Comparison of ENCODE assay signal across 33 cellular contexts in the genomic region with DNA sequence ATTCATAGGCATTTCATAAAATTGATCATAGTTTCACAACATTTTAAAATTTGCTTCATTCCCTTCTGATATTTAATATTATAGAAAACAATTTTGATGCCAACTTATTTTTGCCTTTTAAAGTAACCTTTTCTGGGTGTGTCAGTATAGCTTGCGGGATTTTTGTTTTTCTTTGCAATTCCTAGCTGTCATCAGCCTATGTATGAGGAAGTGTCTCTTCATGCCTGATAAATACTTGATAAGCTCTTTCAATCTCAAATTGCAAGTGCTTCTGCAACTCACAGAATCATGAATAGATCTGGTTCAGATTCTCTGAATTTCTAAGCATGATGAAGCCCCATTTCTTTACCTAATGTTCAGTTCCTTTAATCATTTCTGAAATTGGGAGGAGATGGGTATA.
"Had no signal": no experiment of that assay in that cellular context is flagged by ENCODE, and none has a peak within 500 bp of the region (broad histone marks: within the 10 kb centered on the region; RNA-seq: fewer than 3 reads in every experiment).

No MANE protein-coding gene starts in this region.

- H3K36me3 Mint-ChIP-seq: activated CD4-positive, alpha-beta memory T cell treated with anti-CD3 and anti-CD28 coated beads for 36 hours; activated CD8-positive, alpha-beta memory T cell treated with anti-CD3 and anti-CD28 coated beads, Interleukin-2, amount 10 ng/mL, durations not matched to agents 7 days and 5 days; activated naive CD4-positive, alpha-beta T cell treated with anti-CD3 and anti-CD28 coated beads, Interleukin-2, amount 10 ng/mL, durations not matched to agents 7 days and 5 days; activated naive CD4-positive, alpha-beta T cell treated with anti-CD3 and anti-CD28 coated beads, Interleukin-2, amount 50 U/mL, for 72 hours had no signal

- H3K4me3 Mint-ChIP-seq: activated CD4-positive, alpha-beta memory T cell treated with anti-CD3 and anti-CD28 coated beads for 36 hours; activated CD4-positive, alpha-beta T cell treated with anti-CD3 and anti-CD28 coated beads for 36 hours; activated CD4-positive, alpha-beta T cell treated with anti-CD3 and anti-CD28 coated beads, Interleukin-2, amount 10 ng/mL, durations not matched to agents 24 days and 14 days; activated CD8-positive, alpha-beta memory T cell treated with anti-CD3 and anti-CD28 coated beads, Interleukin-2, amount 10 ng/mL, durations not matched to agents 7 days and 5 days; activated CD8-positive, alpha-beta T cell treated with anti-CD3 and anti-CD28 coated beads, Interleukin-2, amount 10 ng/mL, durations not matched to agents 7 days and 5 days; activated naive CD4-positive, alpha-beta T cell treated with anti-CD3 and anti-CD28 coated beads, Interleukin-2, amount 10 ng/mL, durations not matched to agents 7 days and 5 days; activated T-helper 1 cell treated with anti-CD3 and anti-CD28 coated beads, Interleukin-12 subunit alpha, Interleukin-12 subunit beta, Interleukin-2, Interleukin-4 antibody, amounts not matched to agents 30 ng/mL and 10 ng/mL and 1 ng/mL, durations not matched to agents 14 hours and 24 hours and 36 hours; dendritic cell treated with granulocyte-macrophage colony-stimulating factor and Interleukin-4, amounts not matched to agents 40 ng/mL and 50 ng/mL, for 4 days; effector memory CD8-positive, alpha-beta T cell had no signal

- H3K27ac Mint-ChIP-seq: activated CD4-positive, alpha-beta memory T cell treated with anti-CD3 and anti-CD28 coated beads for 36 hours; activated CD4-positive, alpha-beta T cell treated with anti-CD3 and anti-CD28 coated beads for 36 hours; activated CD4-positive, alpha-beta T cell treated with anti-CD3 and anti-CD28 coated beads, Interleukin-2, amount 10 ng/mL, durations not matched to agents 24 days and 14 days; activated CD8-positive, alpha-beta memory T cell treated with anti-CD3 and anti-CD28 coated beads, Interleukin-2, amount 10 ng/mL, durations not matched to agents 7 days and 5 days; activated CD8-positive, alpha-beta T cell treated with anti-CD3 and anti-CD28 coated beads, Interleukin-2, amount 10 ng/mL, durations not matched to agents 7 days and 5 days; activated naive CD4-positive, alpha-beta T cell treated with anti-CD3 and anti-CD28 coated beads, Interleukin-2, amount 10 ng/mL, durations not matched to agents 7 days and 5 days; activated naive CD4-positive, alpha-beta T cell treated with anti-CD3 and anti-CD28 coated beads, Interleukin-2, amount 50 U/mL, for 72 hours; activated T-helper 1 cell treated with anti-CD3 and anti-CD28 coated beads, Interleukin-12 subunit alpha, Interleukin-12 subunit beta, Interleukin-2, Interleukin-4 antibody, amounts not matched to agents 30 ng/mL and 10 ng/mL and 1 ng/mL, durations not matched to agents 14 hours and 24 hours and 36 hours; activated T-helper 2 cell treated with anti-CD3 and anti-CD28 coated beads, Interferon-gamma antibody, Interleukin-2, Interleukin-4, amounts not matched to agents 10 μg/mL and 5 μg/mL and 100 μg/mL, durations not matched to agents 14 hours and 24 hours and 36 hours; dendritic cell treated with granulocyte-macrophage colony-stimulating factor and Interleukin-4, amounts not matched to agents 40 ng/mL and 50 ng/mL, for 4 days; effector memory CD8-positive, alpha-beta T cell had no signal

- H3K27ac ChIP-seq: body of pancreas, cardiac muscle cell, coronary artery, esophagus muscularis mucosa, foreskin keratinocyte, gastrocnemius medialis, heart left ventricle had no signal

- H3K9me3 ChIP-seq: body of pancreas, esophagus muscularis mucosa, gastrocnemius medialis, heart left ventricle had no signal

- H3K27me3 ChIP-seq: body of pancreas, cardiac muscle cell, esophagus muscularis mucosa, foreskin keratinocyte, gastrocnemius medialis, heart left ventricle had no signal

- H3K36me3 ChIP-seq: cardiac muscle cell, esophagus muscularis mucosa, gastrocnemius medialis, heart left ventricle had no signal

- H3K4me1 ChIP-seq: body of pancreas, esophagus muscularis mucosa, gastrocnemius medialis, heart left ventricle had no signal

- H3K4me1 Mint-ChIP-seq: activated CD4-positive, alpha-beta T cell treated with anti-CD3 and anti-CD28 coated beads for 36 hours; activated CD4-positive, alpha-beta T cell treated with anti-CD3 and anti-CD28 coated beads, Interleukin-2, amount 10 ng/mL, durations not matched to agents 24 days and 14 days; activated CD8-positive, alpha-beta memory T cell treated with anti-CD3 and anti-CD28 coated beads, Interleukin-2, amount 10 ng/mL, durations not matched to agents 7 days and 5 days; activated naive CD4-positive, alpha-beta T cell treated with anti-CD3 and anti-CD28 coated beads, Interleukin-2, amount 10 ng/mL, durations not matched to agents 7 days and 5 days had no signal

- H3K4me3 ChIP-seq: body of pancreas, cardiac muscle cell, coronary artery, esophagus muscularis mucosa, gastrocnemius medialis, heart left ventricle had no signal

- H3K27me3 Mint-ChIP-seq: activated CD4-positive, alpha-beta memory T cell treated with anti-CD3 and anti-CD28 coated beads for 36 hours; activated CD4-positive, alpha-beta T cell treated with anti-CD3 and anti-CD28 coated beads for 36 hours; activated CD4-positive, alpha-beta T cell treated with anti-CD3 and anti-CD28 coated beads, Interleukin-2, amount 10 ng/mL, durations not matched to agents 24 days and 14 days; activated CD8-positive, alpha-beta memory T cell treated with anti-CD3 and anti-CD28 coated beads, Interleukin-2, amount 10 ng/mL, durations not matched to agents 7 days and 5 days; activated naive CD4-positive, alpha-beta T cell treated with anti-CD3 and anti-CD28 coated beads, Interleukin-2, amount 10 ng/mL, durations not matched to agents 7 days and 5 days; dendritic cell treated with granulocyte-macrophage colony-stimulating factor and Interleukin-4, amounts not matched to agents 40 ng/mL and 50 ng/mL, for 4 days; effector memory CD8-positive, alpha-beta T cell had no signal

- DNase-seq: activated CD4-positive, alpha-beta memory T cell treated with anti-CD3 and anti-CD28 coated beads for 36 hours; activated CD4-positive, alpha-beta T cell treated with anti-CD3 and anti-CD28 coated beads for 36 hours; activated CD4-positive, alpha-beta T cell treated with anti-CD3 and anti-CD28 coated beads, Interleukin-2, amount 10 ng/mL, durations not matched to agents 24 days and 14 days; activated CD4-positive, CD25-positive, alpha-beta regulatory T cell; activated CD4-positive, CD25-positive, alpha-beta regulatory T cell treated with anti-CD3 and anti-CD28 coated beads, Interleukin-2, amount 50 U/mL, for 72 hours; activated CD8-positive, alpha-beta memory T cell treated with anti-CD3 and anti-CD28 coated beads, Interleukin-2, amount 10 ng/mL, durations not matched to agents 7 days and 5 days; activated CD8-positive, alpha-beta memory T cell treated with anti-CD3 and anti-CD28 coated beads, Interleukin-2, amount 50 U/mL, for 4 hours; activated CD8-positive, alpha-beta T cell treated with anti-CD3 and anti-CD28 coated beads, Interleukin-2, amount 10 ng/mL, durations not matched to agents 7 days and 5 days; activated effector memory CD4-positive, alpha-beta T cell treated with anti-CD3 and anti-CD28 coated beads, Interleukin-2, amount 50 U/mL, for 16 hours; activated naive CD4-positive, alpha-beta T cell; activated naive CD4-positive, alpha-beta T cell treated with anti-CD3 and anti-CD28 coated beads, Interleukin-2, amount 10 ng/mL, durations not matched to agents 7 days and 5 days; activated T-cell treated with anti-CD3 and anti-CD28 coated beads, Interleukin-2, amount 50 U/mL, for 1 hour; activated T-cell treated with anti-CD3 and anti-CD28 coated beads, Interleukin-2, amount 50 U/mL, for 48 hours; amygdala; aorta; body of pancreas; central memory CD4-positive, alpha-beta T cell; cerebellar nuclear complex; effector CD4-positive, alpha-beta T cell; effector memory CD8-positive, alpha-beta T cell; erythroblast; foreskin keratinocyte; gastrocnemius medialis; glutamatergic neuron; heart left ventricle; T-helper 2 cell had no signal

- H3K9me3 Mint-ChIP-seq: activated CD4-positive, alpha-beta memory T cell treated with anti-CD3 and anti-CD28 coated beads for 36 hours; activated CD4-positive, alpha-beta T cell treated with anti-CD3 and anti-CD28 coated beads, Interleukin-2, amount 10 ng/mL, durations not matched to agents 24 days and 14 days; activated naive CD4-positive, alpha-beta T cell treated with anti-CD3 and anti-CD28 coated beads, Interleukin-2, amount 10 ng/mL, durations not matched to agents 7 days and 5 days; activated naive CD4-positive, alpha-beta T cell treated with anti-CD3 and anti-CD28 coated beads, Interleukin-2, amount 50 U/mL, for 72 hours; activated T-helper 1 cell treated with anti-CD3 and anti-CD28 coated beads, Interleukin-12 subunit alpha, Interleukin-12 subunit beta, Interleukin-2, Interleukin-4 antibody, amounts not matched to agents 30 ng/mL and 10 ng/mL and 1 ng/mL, durations not matched to agents 14 hours and 24 hours and 36 hours; activated T-helper 2 cell treated with anti-CD3 and anti-CD28 coated beads, Interferon-gamma antibody, Interleukin-2, Interleukin-4, amounts not matched to agents 10 μg/mL and 5 μg/mL and 100 μg/mL, durations not matched to agents 14 hours and 24 hours and 36 hours; dendritic cell treated with granulocyte-macrophage colony-stimulating factor and Interleukin-4, amounts not matched to agents 40 ng/mL and 50 ng/mL, for 4 days; effector memory CD8-positive, alpha-beta T cell had no signal
